Comparison of ENCODE assay signal across 15 cellular contexts in genomic region chr7:71132521-71133231, GRCh38. TPM values are rescaled to one million over a fixed set of nuclear protein-coding genes. Genes with fewer than 3 reads are reported as not detected.
DNase-seq lines count a peak whose midpoint lies in the region; ATAC-seq, FAIRE-seq and TF ChIP-seq lines count a peak whose summit lies in the region.
"Had no signal": no experiment of that assay in that cellular context is flagged by ENCODE, and none has a peak within 500 bp of the region (broad histone marks: within the 10 kb centered on the region; RNA-seq: fewer than 3 reads in every experiment).

No MANE protein-coding gene starts in this region.

- no peak overlapping the region for H3K27ac Mint-ChIP-seq in mesothelial cell of epicardium
- no peak overlapping the region for H3K27ac Mint-ChIP-seq in effector memory CD8-positive, alpha-beta T cell
- H3K27ac Mint-ChIP-seq: memory B cell; stimulated activated naive CD8-positive, alpha-beta T cell treated with anti-CD3 and anti-CD28 coated beads, Interleukin-15, Interleukin-2, amounts not matched to agents 100 ng/mL and 50 ng/mL, for 24 hours had no signal

- peaks cover 17% of the 10 kb centered on the region for H3K79me1 ChIP-seq in H1 (ENCODE audit: low read depth, low read length)

- TF ChIP-seq CTCF in H1 (IDR thresholded peaks at IDR 0.05; ENCODE audit: control extremely low read depth in 1 of 3, insufficient read depth in 1 of 3, low read depth in 1 of 3, low read length in 3 of 3) (peak in 1 of 3 experiments; percentile 1; a peak in 1 of 4 replicates), mesothelial cell of epicardium (IDR thresholded peaks at IDR 0.05; ENCODE audit: unreplicated experiment) (no peak), tibial artery (IDR thresholded peaks at IDR 0.05) (no peak)

- H2BK120ac ChIP-seq in H1 (replicated peaks; ENCODE audit: low read depth, low read length): no peak overlapping the region

- H3K4me2 ChIP-seq in H1 (ENCODE audit: insufficient read depth in 1 of 2, low read depth in 2 of 2, low read length in 2 of 2): peak overlapping the region; percentile 86 to 90

- peaks cover 87% of the 10 kb centered on the region for H3K27me3 Mint-ChIP-seq in mesothelial cell of epicardium (ENCODE audit: low read depth)
- peaks cover 0 to 42% of the 10 kb centered on the region in 2 donors for H3K27me3 Mint-ChIP-seq in effector memory CD8-positive, alpha-beta T cell

- H2BK15ac ChIP-seq in H1 (ENCODE audit: low read length): no peak overlapping the region; the same call in 1 of the 2 replicates

- H3K36me3 Mint-ChIP-seq in mesothelial cell of epicardium: no peaks in the 10 kb centered on the region
- peaks cover 10% of the 10 kb centered on the region for H3K36me3 Mint-ChIP-seq in effector memory CD8-positive, alpha-beta T cell (ENCODE audit: insufficient read depth)
- H3K36me3 Mint-ChIP-seq: memory B cell had no signal

- no peak overlapping the region for H3K14ac ChIP-seq in H1 (ENCODE audit: insufficient read length)

- H4K20me1 ChIP-seq in H1 (replicated peaks in 1 of 2; ENCODE audit: control insufficient read depth in 1 of 2, insufficient read depth in 2 of 2, low read length in 2 of 2): peaks cover 16 to 18% of the 10 kb centered on the region in 2 experiments

- peak; percentile 29 for DNase-seq in NCI-H748 (lab: John Stamatoyannopoulos, UW; ENCODE audit: unreplicated experiment)
- no peak for DNase-seq in NCI-H748 treated with DMSO at 0.1 percent for 48 hours (lab: John Stamatoyannopoulos, UW)
- peak in 1 of 2 experiments; percentile 65 for DNase-seq in H1 (ENCODE audit: low read depth in 1 of 2, low spot score in 2 of 2)
- peak in 1 of 2 experiments; percentile 47 for DNase-seq in mesothelial cell of epicardium (ENCODE audit: low spot score in 2 of 2, unreplicated experiment in 2 of 2)
- DNase-seq in tibial artery: peak in 1 of 2 donors; percentile 70
- no peak for DNase-seq in effector memory CD8-positive, alpha-beta T cell
- no peak for DNase-seq in DMS153 (lab: John Stamatoyannopoulos, UW)
- DNase-seq: 8988T; activated effector memory CD4-positive, alpha-beta T cell treated with Interleukin-2 at 50 U/mL for 16 hours; NCI-H1048 had no signal

- peak overlapping the region; percentile 71 for H4K8ac ChIP-seq in H1 (ENCODE audit: extremely low read depth, insufficient read depth, low read length)

- H2BK5ac ChIP-seq in H1 (ENCODE audit: low read depth, low read length): no peak overlapping the region

- H3K4me3 ChIP-seq in H1 (ENCODE audit: extremely low read depth in 1 of 4, insufficient read depth in 2 of 4, low read depth in 3 of 4, low read length in 4 of 4) (peak overlapping the region; percentile 70 to 86 (median 80)), tibial artery (peak overlapping the region; percentile 69 to 84)

- peaks cover 0 to 3% (median 0%) of the 10 kb centered on the region in 4 experiments; a peak in 1 of 8 replicates for H3K36me3 ChIP-seq in H1 (ENCODE audit: control insufficient read depth in 2 of 4, insufficient read depth in 4 of 4, low read length in 3 of 4)
- no peaks in the 10 kb centered on the region for H3K36me3 ChIP-seq in tibial artery

- POLR2A ChIA-PET in H1 (lab: Charles Lee; ENCODE audit: partially characterized antibody): interaction anchor here (0.9 to 1.8 kb wide), 4 partner anchors 11 to 239 kb away, joined by 3 to 5 read pairs (median 4); no protein-coding TSS in a partner anchor

- no peak overlapping the region for H4K5ac ChIP-seq in H1 (ENCODE audit: insufficient read length, low read depth, low read length)

- no peak overlapping the region for H2AFZ ChIP-seq in H1 (ENCODE audit: low read length)

- H3K4me1 Mint-ChIP-seq in mesothelial cell of epicardium: peaks cover 14% of the 10 kb centered on the region
- H3K4me1 Mint-ChIP-seq in effector memory CD8-positive, alpha-beta T cell (ENCODE audit: low read depth in 2 of 2): peaks cover 0 to 1% of the 10 kb centered on the region in 2 donors
- H3K4me1 Mint-ChIP-seq: memory B cell had no signal

- no peaks in the 10 kb centered on the region for H3K9me3 Mint-ChIP-seq in mesothelial cell of epicardium
- H3K9me3 Mint-ChIP-seq in effector memory CD8-positive, alpha-beta T cell: peaks cover 0 to 1% of the 10 kb centered on the region in 2 donors
- H3K9me3 Mint-ChIP-seq: stimulated activated naive CD8-positive, alpha-beta T cell treated with anti-CD3 and anti-CD28 coated beads, Interleukin-15, Interleukin-2, amounts not matched to agents 100 ng/mL and 50 ng/mL, for 24 hours had no signal

- H3K27me3 ChIP-seq in H1 (replicated peaks in 1 of 4; ENCODE audit: control insufficient read depth in 3 of 4, extremely low read depth in 1 of 4, insufficient read depth in 3 of 4, low read length in 3 of 4): no peaks in the 10 kb centered on the region
- no peaks in the 10 kb centered on the region for H3K27me3 ChIP-seq in tibial artery

- H3K4ac ChIP-seq in H1 (replicated peaks; ENCODE audit: insufficient read length, low read depth, low read length): no peak overlapping the region

- peak overlapping the region; percentile 78 for H3K18ac ChIP-seq in H1 (ENCODE audit: extremely low read depth, low read length)

- H3K27ac ChIP-seq in H1 (ENCODE audit: low read depth, low read length) (no peak overlapping the region), tibial artery (peak overlapping the region; percentile 83 to 86)
- H3K27ac ChIP-seq: epithelial cell of prostate had no signal

- TF ChIP-seq EP300 in H1 (IDR thresholded peaks at IDR 0.05; ENCODE audit: borderline replicate concordance in 1 of 2, low read depth in 2 of 2, low read length in 2 of 2): no peak

- TF ChIP-seq POLR2A in H1 (IDR thresholded peaks at IDR 0.05; ENCODE audit: control extremely low read depth in 1 of 2, low read depth in 2 of 2, low read length in 2 of 2): no peak; a peak in 1 of 3 replicates

- H3K4me1 ChIP-seq in H1 (replicated peaks in 1 of 4; ENCODE audit: control insufficient read depth in 3 of 4, insufficient read depth in 4 of 4, low read length in 3 of 4): peaks cover 6 to 18% (median 11%) of the 10 kb centered on the region in 4 experiments; a peak in 6 of 7 replicates
- H3K4me1 ChIP-seq in tibial artery: peaks cover 0 to 54% (median 27%) of the 10 kb centered on the region in 4 donors

- CTCF ChIA-PET in H1 (lab: Charles Lee; ENCODE audit: partially characterized antibody): interaction anchor here (0.9 to 1.4 kb wide), 4 partner anchors 13 to 275 kb away, joined by 3 to 4 read pairs (median 3); no protein-coding TSS in a partner anchor

- intact Hi-C loops in tibial artery (cut with DNase I; ENCODE audit: low total_unique reads): loop anchor here (5.0 to 10.0 kb wide), 2 partner anchors 82 to 600 kb away; no protein-coding TSS in a partner anchor

- no peak overlapping the region for H3K23ac ChIP-seq in H1 (ENCODE audit: insufficient read length)

- H3K56ac ChIP-seq in H1 (replicated peaks; ENCODE audit: insufficient read length, low read depth, low read length): no peak overlapping the region

- H3K23me2 ChIP-seq in H1 (ENCODE audit: low read depth, low read length): peaks cover 17% of the 10 kb centered on the region

- H3K9me3 ChIP-seq in H1 (ENCODE audit: insufficient read depth in 2 of 2, low read depth in 1 of 2, low read length in 1 of 2) (no peaks in the 10 kb centered on the region), tibial artery (no peaks in the 10 kb centered on the region)

- peak in 1 of 2 experiments; percentile 16; a peak in 1 of 4 replicates for TF ChIP-seq RAD21 in H1 (IDR thresholded peaks at IDR 0.05 in 1 of 2, conservative IDR thresholded peaks at IDR 0.05 in 1 of 2; ENCODE audit: low read depth in 2 of 2, low read length in 2 of 2)

- H3K4me3 Mint-ChIP-seq in mesothelial cell of epicardium: peak overlapping the region; percentile 61
- H3K4me3 Mint-ChIP-seq in effector memory CD8-positive, alpha-beta T cell: no peak overlapping the region
- H3K4me3 Mint-ChIP-seq: memory B cell; stimulated activated naive CD8-positive, alpha-beta T cell treated with anti-CD3 and anti-CD28 coated beads, Interleukin-15, Interleukin-2, amounts not matched to agents 100 ng/mL and 50 ng/mL, for 24 hours had no signal

- WGBS in H1 (ENCODE audit: extremely low coverage in 1 of 2, insufficient coverage in 1 of 2, insufficient read length in 1 of 2, insufficient replicate concordance in 2 of 2, low coverage in 1 of 2, low lambda C conversion rate in 2 of 2, missing lambda C conversion rate in 1 of 2), 2 experiments: 2% methylated on average over 71 of the region's 74 CpGs; no CpG with 5 or more reads in 1 of the 2 experiments

- peak overlapping the region; percentile 38 to 74 (median 58); a peak in 6 of 7 replicates for H3K9ac ChIP-seq in H1 (replicated peaks in 1 of 4; ENCODE audit: extremely low read depth in 1 of 4, low read depth in 3 of 4, low read length in 3 of 4)

- H2AK5ac ChIP-seq in H1 (ENCODE audit: low read depth, low read length): no peak overlapping the region

- H4K91ac ChIP-seq in H1 (replicated peaks; ENCODE audit: insufficient read length, low read length): no peak overlapping the region

- no peak overlapping the region for H2BK12ac ChIP-seq in H1 (ENCODE audit: low read depth, low read length)

- H3K79me2 ChIP-seq in H1 (ENCODE audit: control insufficient read depth in 1 of 2, insufficient read depth in 2 of 2, low read length in 2 of 2): peaks cover 30 to 59% of the 10 kb centered on the region in 2 experiments

- H2BK20ac ChIP-seq in H1 (ENCODE audit: low read length): no peak overlapping the region

- FAIRE-seq in H1 (lab: Jason Lieb, UNC): no peak

- ATAC-seq in effector memory CD8-positive, alpha-beta T cell (replicated peaks): no peak
- ATAC-seq in HG03139 (IDR thresholded peaks at IDR 0.05; ENCODE audit: unreplicated experiment): no peak

TF ChIP-seq in H1, 55 proteins besides CTCF, POLR2A, EP300 and RAD21 (continues in another document):
- TF ChIP-seq ASH2L (IDR thresholded peaks at IDR 0.05; ENCODE audit: low read length) (peak; percentile 35), MAX (IDR thresholded peaks at IDR 0.05) (peak; percentile 27; the same call in 1 of the 2 replicates), RBBP5 (IDR thresholded peaks at IDR 0.05; ENCODE audit: borderline replicate concordance, low read depth, low read length) (peak; percentile 53; the same call in 1 of the 2 replicates), EGR1 (IDR thresholded peaks at IDR 0.05; ENCODE audit: borderline replicate concordance, low read depth, low read length) (no peak)

RNA-seq across cellular contexts. Expression of gene GALNT17, which starts 0.7 kb away (rescaled TPM):
- 44.7 and 47.0 TPM in 2 replicates for total RNA-seq in H1 (2021; fragmentation: NEBNext Ultra II Directional; extraction: Animal tissue kit (Norgen Biotek cat#: 25700))
- 37.7 and 46.6 TPM in 2 replicates for polyA plus RNA-seq in H1 (2011; rRNA removed)
- polyA plus RNA-seq in H1 (2011; cell fraction: cytosol; rRNA removed): 38.1 TPM
- polyA plus RNA-seq in H1 (2011; cell fraction: nucleus; rRNA removed): 45.1 TPM
- polyA plus RNA-seq in H1 (2012, experiment 1 of 2): 35.1 to 47.8 TPM (median 43.3 TPM) in 4 replicates
- polyA plus RNA-seq in H1 (2012, experiment 2 of 2): 39.0 TPM
- 32.0 TPM for polyA plus RNA-seq in H1 (2013, experiment 1 of 2)
- polyA plus RNA-seq in H1 (2013, experiment 2 of 2): 36.0 TPM
- 54.1 and 71.6 TPM in 2 replicates for polyA minus RNA-seq in H1 (2011; rRNA and poly(A)+ RNA removed)
- 36.3 TPM for polyA minus RNA-seq in H1 (2011; cell fraction: cytosol; rRNA and poly(A)+ RNA removed)
- polyA minus RNA-seq in H1 (2011; cell fraction: nucleus; rRNA and poly(A)+ RNA removed): 63.1 TPM
- total RNA-seq in mesothelial cell of epicardium: 2.7 to 3.2 TPM (median 2.9 TPM) in 3 replicates
- total RNA-seq: Daoy had no signal

Comparison
In these comparisons a context has a peak if more than half of its experiments do, and no peak if none do; other contexts are left out.
1. RNA of gene GALNT17, which starts 0.7 kb away (total RNA-seq): 44.7 to 47.0 TPM in H1; 2.7 to 3.2 TPM in mesothelial cell of epicardium; every median in the first group is over 10 times any median in the second.